Comparison of ENCODE assay signal across 12 cellular contexts in the genomic region with DNA sequence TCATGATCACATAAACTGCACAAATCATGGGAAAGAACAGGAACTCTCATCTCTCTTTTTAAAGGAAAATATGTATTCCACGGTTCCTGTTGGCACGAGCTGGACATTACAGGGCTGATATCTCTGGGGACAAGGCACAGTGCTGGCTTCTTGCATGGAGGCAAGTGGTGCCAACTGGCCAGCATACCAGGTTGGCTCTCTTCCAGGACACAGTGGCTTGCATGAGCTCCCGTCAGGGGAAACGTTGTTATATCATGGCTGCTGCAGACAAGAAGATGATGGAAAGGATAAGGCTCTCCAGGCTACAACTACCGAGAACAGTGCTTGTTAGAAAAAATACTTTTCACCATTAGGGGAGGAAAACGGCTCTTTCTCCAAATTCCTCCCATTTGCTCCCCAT.
DNase-seq lines count a peak whose midpoint lies in the region; ATAC-seq, FAIRE-seq and TF ChIP-seq lines count a peak whose summit lies in the region.
"Had no signal": no experiment of that assay in that cellular context is flagged by ENCODE, and none has a peak within 500 bp of the region (broad histone marks: within the 10 kb centered on the region; RNA-seq: fewer than 3 reads in every experiment).

No MANE protein-coding gene starts in this region.

- FAIRE-seq in HepG2 (lab: Jason Lieb, UNC) (no peak), endothelial cell of umbilical vein (lab: Jason Lieb, UNC) (no peak)

- TF ChIP-seq CTCF in liver (IDR thresholded peaks at IDR 0.05; ENCODE audit: low read depth, low read length, missing input control): no peak
- no peak for TF ChIP-seq CTCF in HepG2 (CRISPR knock-in tag; IDR thresholded peaks at IDR 0.05)
- no peak for TF ChIP-seq CTCF in endothelial cell of umbilical vein (IDR thresholded peaks at IDR 0.05; ENCODE audit: extremely low read depth in 1 of 2, insufficient read depth in 1 of 2, low read depth in 1 of 2, low read length in 2 of 2)
- no peak for TF ChIP-seq CTCF in colonic mucosa (IDR thresholded peaks at IDR 0.05)
- no peak for TF ChIP-seq CTCF in WERI-Rb-1 (IDR thresholded peaks at IDR 0.05; ENCODE audit: low read depth, low read length)

- 34% methylated on average over 6 of the region's 6 CpGs for WGBS in liver
- 0% methylated on average over 5 of the region's 6 CpGs for WGBS in HepG2 (ENCODE audit: low lambda C conversion rate)

- H3K27ac Mint-ChIP-seq in natural killer cell treated with Interleukin-12 subunit alpha and Interleukin-12 subunit beta and Interleukin-15 and Interleukin-18, amount 100 ng/mL, for 72 hours: no peak overlapping the region
- H3K27ac Mint-ChIP-seq: activated CD4-positive, alpha-beta T cell treated with anti-CD3 and anti-CD28 coated beads, Interleukin-2, amount 10 ng/mL, durations not matched to agents 24 days and 14 days had no signal

- POLR2A ChIA-PET in HepG2 (lab: Yijun Ruan, JAX) (no interaction called here), endothelial cell of umbilical vein (lab: Charles Lee) (no interaction called here)

- no peaks in the 10 kb centered on the region for H3K79me2 ChIP-seq in HepG2 (ENCODE audit: insufficient read depth, low read length)
- no peaks in the 10 kb centered on the region for H3K79me2 ChIP-seq in endothelial cell of umbilical vein (ENCODE audit: control insufficient read depth, insufficient read depth, low read length)

- CTCF ChIA-PET in HepG2 (lab: Yijun Ruan, JAX; ENCODE audit: low intra/inter-chr PET ratio, low total read pairs) (no interaction called here), endothelial cell of umbilical vein (lab: Charles Lee) (interaction anchor here (0.8 to 1.0 kb wide), 2 partner anchors 17 to 106 kb away, joined by 3 read pairs; no protein-coding TSS in a partner anchor)

- no peak for ATAC-seq in HepG2
- ATAC-seq in natural killer cell treated with Interleukin-12 subunit alpha and Interleukin-12 subunit beta and Interleukin-15 and Interleukin-18, amount 100 ng/mL, for 72 hours: no peak

- in situ Hi-C loops in HepG2 (cut with HindIII; ENCODE audit: extremely low pct_ligation_motif_present, low pct_unique_long_range_greater_than_20kb): no loop called here

- TF ChIP-seq POLR2A in HepG2 (IDR thresholded peaks at IDR 0.05; ENCODE audit: insufficient read depth in 1 of 2, low read depth in 2 of 2, low read length in 2 of 2) (no peak), endothelial cell of umbilical vein (IDR thresholded peaks at IDR 0.05; ENCODE audit: low read depth, low read length) (no peak)

- no TSS peak for BruUV-seq in HepG2 (replicated peaks; lab: Mats Ljungman, UMichigan)
- no TSS peak for BruUV-seq in endothelial cell of umbilical vein (replicated peaks; lab: Mats Ljungman, UMichigan)

- TF ChIP-seq EP300 in HepG2 (IDR thresholded peaks at IDR 0.05; ENCODE audit: low read depth in 2 of 2, low read length in 2 of 2): no peak
- no peak for TF ChIP-seq EP300 in HepG2 (CRISPR knock-in tag; IDR thresholded peaks at IDR 0.05; ENCODE audit: borderline replicate concordance)

- H4K20me1 ChIP-seq in HepG2 (ENCODE audit: insufficient read depth, low read length) (no peaks in the 10 kb centered on the region), endothelial cell of umbilical vein (replicated peaks; ENCODE audit: control insufficient read depth, extremely low read depth, insufficient read depth, low read length) (no peaks in the 10 kb centered on the region)

- TF ChIP-seq RAD21 in liver (IDR thresholded peaks at IDR 0.05) (peak; percentile 30 to 42), HepG2 (CRISPR knock-in tag; IDR thresholded peaks at IDR 0.05) (no peak)

- H3K9ac ChIP-seq in liver (ENCODE audit: low read depth in 1 of 2, low read length in 2 of 2) (no peak overlapping the region), HepG2 (ENCODE audit: insufficient read depth, low read depth, low read length) (no peak overlapping the region), endothelial cell of umbilical vein (replicated peaks; ENCODE audit: extremely low read depth, insufficient read depth, low read length) (no peak overlapping the region), colonic mucosa (ENCODE audit: low read depth in 2 of 2, low read length in 2 of 2) (no peak overlapping the region)

- H3K9me3 Mint-ChIP-seq in natural killer cell treated with Interleukin-12 subunit alpha and Interleukin-12 subunit beta and Interleukin-15 and Interleukin-18, amount 100 ng/mL, for 72 hours: no peaks in the 10 kb centered on the region
- H3K9me3 Mint-ChIP-seq: activated CD4-positive, alpha-beta T cell treated with anti-CD3 and anti-CD28 coated beads, Interleukin-2, amount 10 ng/mL, durations not matched to agents 24 days and 14 days had no signal

- intact Hi-C loops in HepG2 (cut with micrococcal nuclease; ENCODE audit: unreplicated experiment): no loop called here
- intact Hi-C loops in endothelial cell of umbilical vein (cut with micrococcal nuclease): no loop called here
- intact Hi-C loops in colonic mucosa (cut with DNase I): no loop called here

- H3K4me3 ChIP-seq in liver (ENCODE audit: low read depth in 1 of 3, low read length in 3 of 3) (no peak overlapping the region), HepG2 (replicated peaks in 1 of 3; ENCODE audit: insufficient read depth in 1 of 3, low read depth in 2 of 3, low read length in 3 of 3) (no peak overlapping the region), endothelial cell of umbilical vein (replicated peaks in 1 of 3; ENCODE audit: insufficient read depth in 1 of 3, low read depth in 1 of 3, low read length in 3 of 3) (no peak overlapping the region), colonic mucosa (no peak overlapping the region), WERI-Rb-1 (ENCODE audit: low read depth, low read length) (no peak overlapping the region)
- H3K4me3 ChIP-seq: tibial nerve had no signal

- H3K27me3 Mint-ChIP-seq in natural killer cell treated with Interleukin-12 subunit alpha and Interleukin-12 subunit beta and Interleukin-15 and Interleukin-18, amount 100 ng/mL, for 72 hours: peaks cover 20 to 36% of the 10 kb centered on the region in 2 donors

- H2AFZ ChIP-seq in HepG2 (ENCODE audit: low read length) (no peak overlapping the region), endothelial cell of umbilical vein (ENCODE audit: low read depth, low read length) (no peak overlapping the region)

- H3K4me2 ChIP-seq in HepG2 (ENCODE audit: low read depth, low read length) (no peak overlapping the region), endothelial cell of umbilical vein (ENCODE audit: insufficient read depth, low read length) (no peak overlapping the region)

- H3K4me3 Mint-ChIP-seq in natural killer cell treated with Interleukin-12 subunit alpha and Interleukin-12 subunit beta and Interleukin-15 and Interleukin-18, amount 100 ng/mL, for 72 hours: no peak overlapping the region
- H3K4me3 Mint-ChIP-seq: activated CD4-positive, alpha-beta T cell treated with anti-CD3 and anti-CD28 coated beads, Interleukin-2, amount 10 ng/mL, durations not matched to agents 24 days and 14 days had no signal

- H3K27me3 ChIP-seq in liver (ENCODE audit: control insufficient read depth in 4 of 4, insufficient read depth in 4 of 4, low read length in 3 of 4) (no peaks in the 10 kb centered on the region), HepG2 (ENCODE audit: control insufficient read depth in 1 of 2, insufficient read depth in 2 of 2, low read length in 2 of 2) (peaks cover 0 to 6% of the 10 kb centered on the region in 2 experiments; a peak in 2 of 5 replicates), endothelial cell of umbilical vein (ENCODE audit: control insufficient read depth in 2 of 2, insufficient read depth in 2 of 2, low read length in 2 of 2) (peaks cover 0 to 5% of the 10 kb centered on the region in 2 experiments), colonic mucosa (no peaks in the 10 kb centered on the region), WERI-Rb-1 (ENCODE audit: insufficient read depth, low read depth, severe bottlenecking) (no peaks in the 10 kb centered on the region)
- H3K27me3 ChIP-seq: tibial nerve had no signal

- H3K9me1 ChIP-seq in endothelial cell of umbilical vein (replicated peaks; ENCODE audit: control insufficient read depth, extremely low read depth, insufficient read depth, low read length): no peaks in the 10 kb centered on the region

- no peaks in the 10 kb centered on the region for H3K4me1 Mint-ChIP-seq in natural killer cell treated with Interleukin-12 subunit alpha and Interleukin-12 subunit beta and Interleukin-15 and Interleukin-18, amount 100 ng/mL, for 72 hours (ENCODE audit: low read depth in 2 of 2)

- no peak for DNase-seq in HepG2 (ENCODE audit: low spot score)
- peak; percentile 70 for DNase-seq in endothelial cell of umbilical vein (ENCODE audit: low read depth, low spot score)
- peak in 43 of 56 donors; percentile 2 to 77 (median 31) for DNase-seq in nucleus accumbens (lab: John Stamatoyannopoulos, UW)
- no peak for DNase-seq in natural killer cell treated with Interleukin-12 subunit alpha and Interleukin-12 subunit beta and Interleukin-15 and Interleukin-18, amount 100 ng/mL, for 72 hours (ENCODE audit: low spot score)
- no peak for DNase-seq in HPDE6-E6E7 (ENCODE audit: extremely low spot score)
- no peak for DNase-seq in colonic mucosa
- DNase-seq in WERI-Rb-1: no peak
- DNase-seq: activated CD4-positive, alpha-beta T cell treated with anti-CD3 and anti-CD28 coated beads, Interleukin-2, amount 10 ng/mL, durations not matched to agents 24 days and 14 days; activated effector memory CD4-positive, alpha-beta T cell treated with Interleukin-2 at 50 U/mL for 16 hours; NCI-H774 had no signal

- H3K36me3 Mint-ChIP-seq in natural killer cell treated with Interleukin-12 subunit alpha and Interleukin-12 subunit beta and Interleukin-15 and Interleukin-18, amount 100 ng/mL, for 72 hours: no peaks in the 10 kb centered on the region

- dilution Hi-C loops in endothelial cell of umbilical vein (cut with MboI; ENCODE audit: extremely low pct_ligation_motif_present, low sequenced_read_pairs): no loop called here

- H3K27ac ChIP-seq in liver (ENCODE audit: low read depth in 1 of 2, low read length in 2 of 2) (no peak overlapping the region), HepG2 (ENCODE audit: extremely low read length, insufficient read depth, low read length) (no peak overlapping the region), endothelial cell of umbilical vein (ENCODE audit: insufficient read depth, low read depth, low read length) (no peak overlapping the region), colonic mucosa (no peak overlapping the region), WERI-Rb-1 (no peak overlapping the region)
- H3K27ac ChIP-seq: tibial nerve had no signal

- H3K4me1 ChIP-seq in liver (ENCODE audit: control insufficient read depth in 4 of 4, insufficient read depth in 4 of 4, low read length in 3 of 4) (peaks cover 0 to 9% (median 4%) of the 10 kb centered on the region in 4 donors), HepG2 (ENCODE audit: insufficient read depth, low read length) (no peaks in the 10 kb centered on the region), endothelial cell of umbilical vein (ENCODE audit: control insufficient read depth, extremely low read depth, insufficient read depth, low read length) (no peaks in the 10 kb centered on the region), colonic mucosa (no peaks in the 10 kb centered on the region)

- H3K9me3 ChIP-seq in liver (ENCODE audit: control insufficient read depth in 4 of 4, low read length in 3 of 4) (no peaks in the 10 kb centered on the region), HepG2 (ENCODE audit: low read length) (no peaks in the 10 kb centered on the region), endothelial cell of umbilical vein (replicated peaks; ENCODE audit: control insufficient read depth, insufficient read depth, low read length) (no peaks in the 10 kb centered on the region), colonic mucosa (no peaks in the 10 kb centered on the region), WERI-Rb-1 (ENCODE audit: severe bottlenecking) (peaks cover 3% of the 10 kb centered on the region)
- H3K9me3 ChIP-seq: tibial nerve had no signal

- H3K36me3 ChIP-seq in liver (ENCODE audit: control insufficient read depth in 4 of 4, insufficient read depth in 3 of 4, low read depth in 1 of 4, low read length in 3 of 4): no peaks in the 10 kb centered on the region
- H3K36me3 ChIP-seq in HepG2 (replicated peaks in 1 of 2; ENCODE audit: control insufficient read depth in 1 of 2, insufficient read depth in 2 of 2, low read length in 2 of 2): no peaks in the 10 kb centered on the region
- no peaks in the 10 kb centered on the region for H3K36me3 ChIP-seq in endothelial cell of umbilical vein (ENCODE audit: control insufficient read depth in 2 of 2, extremely low read depth in 1 of 2, insufficient read depth in 2 of 2, low read length in 2 of 2)
- no peaks in the 10 kb centered on the region for H3K36me3 ChIP-seq in colonic mucosa
- H3K36me3 ChIP-seq in WERI-Rb-1: no peaks in the 10 kb centered on the region
- H3K36me3 ChIP-seq: tibial nerve had no signal

Comparison
In these comparisons a context has a peak if more than half of its experiments do, and no peak if none do; other contexts are left out.
1. DNase-seq: peak in endothelial cell of umbilical vein (single experiment) and nucleus accumbens (43 of 56); none in HepG2 (single experiment), natural killer cell treated with Interleukin-12 subunit alpha and Interleukin-12 subunit beta and Interleukin-15 and Interleukin-18, amount 100 ng/mL, for 72 hours (single experiment), HPDE6-E6E7 (single experiment), colonic mucosa (single experiment) and WERI-Rb-1 (single experiment).